8 cellular contexts compared by ENCODE assay signal in genomic region chr6:35468181-35468979, GRCh38. TPM values are rescaled to one million over a fixed set of nuclear protein-coding genes. Genes with fewer than 3 reads are reported as not detected.
DNase-seq lines count a peak whose midpoint lies in the region; ATAC-seq and TF ChIP-seq lines count a peak whose summit lies in the region.

Gene RPL10A, plus strand, starts transcription at chr6:35468401. Its CDS starts 34 bp downstream, at chr6:35468435.

- ATAC-seq in GM18867 (IDR thresholded peaks at IDR 0.05; ENCODE audit: unreplicated experiment) (peak; percentile 82), HG03103 (IDR thresholded peaks at IDR 0.05; ENCODE audit: low read depth, unreplicated experiment) (peak; percentile 76)

- CTCF ChIA-PET in mammary epithelial cell (lab: Charles Lee; ENCODE audit: low non-redundant PET), result interaction anchor here (1.1 kb wide), 1 partner anchor 19 kb away, joined by 7 read pairs; no protein-coding TSS in a partner anchor

- H3K4me3 ChIP-seq in WERI-Rb-1 (ENCODE audit: low read depth, low read length) (peak within 1 kb of the TSS; percentile 86), mammary epithelial cell (replicated peaks in 1 of 3; ENCODE audit: insufficient read depth in 1 of 3, low read depth in 2 of 3, low read length in 3 of 3) (peak within 1 kb of the TSS; percentile 87 to 98 (median 95))

- TF ChIP-seq CTCF in WERI-Rb-1 (IDR thresholded peaks at IDR 0.05; ENCODE audit: low read depth, low read length) (peak; percentile 99), mammary epithelial cell (conservative IDR thresholded peaks at IDR 0.05 in 1 of 2, IDR thresholded peaks at IDR 0.05 in 1 of 2; ENCODE audit: extremely low read depth in 1 of 2, insufficient read depth in 1 of 2, low read depth in 1 of 2, low read length in 2 of 2) (peak; percentile 88 to 98)

- peaks cover 84% of the 10 kb centered on the region for H3K36me3 ChIP-seq in WERI-Rb-1
- peaks cover 14% of the 10 kb centered on the region for H3K36me3 ChIP-seq in mammary epithelial cell (ENCODE audit: insufficient read depth, low read length)

- peak within 1 kb of the TSS; percentile 93 for H2AFZ ChIP-seq in mammary epithelial cell (ENCODE audit: low read depth, low read length)

- peaks cover 19% of the 10 kb centered on the region for H3K4me1 ChIP-seq in mammary epithelial cell (ENCODE audit: insufficient read depth, low read length)

- in situ Hi-C loops in ACHN (cut with HindIII; ENCODE audit: low pct_ligation_motif_present, low pct_unique_long_range_greater_than_20kb, low sequenced_read_pairs), result no loop called here
- in situ Hi-C loops in mammary epithelial cell (cut with MboI; ENCODE audit: low sequenced_read_pairs in 2 of 2), result loop anchor here in 1 of 2 donors (5.0 kb wide), 1 partner anchor 171 kb away; the partner anchor contains the start of gene DEF6

- H3K27me3 ChIP-seq in WERI-Rb-1 (ENCODE audit: insufficient read depth, low read depth, severe bottlenecking) (no peaks in the 10 kb centered on the region), mammary epithelial cell (ENCODE audit: insufficient read depth, low read length) (no peaks in the 10 kb centered on the region)

- DNase-seq in ACHN (peak; percentile 93), NCI-H2196 treated with DMSO at 0.1 percent for 48 hours (lab: John Stamatoyannopoulos, UW; ENCODE audit: unreplicated experiment) (peak; percentile 90), WERI-Rb-1 (peak; percentile 99), mammary epithelial cell (peak; percentile 93), iPS-NIHi7 (ENCODE audit: extremely low spot score) (peak; percentile 93), smooth muscle cell of the brain vasculature (ENCODE audit: low read depth, low spot score) (peak; percentile 94)

- peaks cover 40% of the 10 kb centered on the region for H3K79me2 ChIP-seq in mammary epithelial cell (ENCODE audit: insufficient read depth, low read length)

- WGBS in mammary epithelial cell (ENCODE audit: low coverage, missing lambda C conversion rate), result under 1% methylated on average over 45 of the region's 86 CpGs

- H3K9me3 ChIP-seq in WERI-Rb-1 (ENCODE audit: severe bottlenecking) (no peaks in the 10 kb centered on the region), mammary epithelial cell (replicated peaks; ENCODE audit: insufficient read depth, low read length) (no peaks in the 10 kb centered on the region)

- dilution Hi-C loops in mammary epithelial cell (cut with HindIII; ENCODE audit: low sequenced_read_pairs), result no loop called here

- intact Hi-C loops in mammary epithelial cell (cut with micrococcal nuclease), result loop anchor here (1.0 to 5.0 kb wide), 6 partner anchors 14 to 171 kb away; partner anchors contain the start of genes DEF6, PPARD and TEAD3

- BruUV-seq in mammary epithelial cell (replicated peaks; lab: Mats Ljungman, UMichigan), result TSS peak; percentile 71

- peak within 1 kb of the TSS; percentile 90 for H3K4me2 ChIP-seq in mammary epithelial cell (ENCODE audit: insufficient read depth, low read depth, low read length)

- no peaks in the 10 kb centered on the region for H4K20me1 ChIP-seq in mammary epithelial cell (ENCODE audit: insufficient read depth, low read length)

- H3K9ac ChIP-seq in mammary epithelial cell (ENCODE audit: insufficient read depth, low read length), result peak within 1 kb of the TSS; percentile 95

- H3K27ac ChIP-seq in WERI-Rb-1 (peak within 1 kb of the TSS; percentile 91), mammary epithelial cell (ENCODE audit: insufficient read depth, low read depth, low read length) (peak within 1 kb of the TSS; percentile 81)

RNA-seq across cellular contexts. Expression of gene RPL10A, which starts in this region (rescaled TPM):
- total RNA-seq in mammary epithelial cell, result 1,000 to 10,000 TPM in 1 of 2 donors, 100 to 1,000 TPM in 1; 961 to 1,334 TPM
- 2,297 TPM for polyA plus RNA-seq in mammary epithelial cell
- 1,208 TPM for polyA minus RNA-seq in mammary epithelial cell

Comparison
In these comparisons a context has a peak if more than half of its experiments do, and no peak if none do; other contexts are left out.
1. Peak in every context shown above with its lines: DNase-seq, ATAC-seq, H3K4me3 ChIP-seq and H3K27ac ChIP-seq.